Comparison of ENCODE assay signal across 2 cellular contexts in the genomic region with DNA sequence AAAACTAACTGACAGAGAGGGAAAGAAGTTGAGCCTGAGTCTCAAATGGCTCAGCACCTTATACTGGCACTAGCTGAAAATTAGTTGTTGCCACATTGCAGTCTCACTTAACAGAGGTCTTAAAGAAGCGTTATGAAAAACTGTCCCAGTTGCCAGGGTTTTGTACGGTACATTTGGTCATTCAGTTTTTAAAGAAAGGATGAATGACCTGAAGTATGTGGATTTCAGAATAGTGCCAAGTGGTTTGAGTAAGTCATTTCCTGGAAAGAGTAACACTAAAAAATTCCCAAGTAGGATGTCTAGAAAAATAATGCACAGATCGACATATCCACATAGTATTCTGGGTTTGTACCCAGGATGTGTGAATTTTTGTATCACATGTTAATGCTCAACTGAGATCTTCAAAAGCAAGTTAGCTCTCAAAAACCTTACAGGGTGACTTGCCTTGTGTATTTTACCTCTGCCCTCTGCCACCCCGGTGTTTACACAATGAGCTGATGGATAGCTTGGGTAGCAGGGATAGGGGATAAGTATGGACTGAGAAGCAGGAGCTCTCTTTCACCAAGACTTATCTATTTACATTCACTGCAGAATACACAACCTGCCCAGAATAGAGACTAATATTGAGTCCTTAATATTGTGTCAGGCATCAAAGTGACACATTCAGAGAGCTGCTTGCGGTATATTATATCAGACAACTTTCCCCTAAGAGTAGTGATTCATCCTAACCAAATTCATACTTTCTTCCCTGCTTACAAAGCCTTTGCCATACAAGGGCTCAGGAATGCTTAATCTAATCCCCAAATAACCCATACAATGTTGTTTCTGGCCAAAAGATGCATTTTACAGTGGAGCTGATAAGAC.
TF ChIP-seq lines count a peak whose summit lies in the region.

No MANE protein-coding gene starts in this region.

TF ChIP-seq in SK-N-SH, 30 proteins besides CTCF, POLR2A, EP300 and RAD21 (continued from another document):
- TF ChIP-seq, protein P1, sequence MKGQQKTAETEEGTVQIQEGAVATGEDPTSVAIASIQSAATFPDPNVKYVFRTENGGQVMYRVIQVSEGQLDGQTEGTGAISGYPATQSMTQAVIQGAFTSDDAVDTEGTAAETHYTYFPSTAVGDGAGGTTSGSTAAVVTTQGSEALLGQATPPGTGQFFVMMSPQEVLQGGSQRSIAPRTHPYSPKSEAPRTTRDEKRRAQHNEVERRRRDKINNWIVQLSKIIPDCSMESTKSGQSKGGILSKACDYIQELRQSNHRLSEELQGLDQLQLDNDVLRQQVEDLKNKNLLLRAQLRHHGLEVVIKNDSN (IDR thresholded peaks at IDR 0.05; ENCODE audit: borderline replicate concordance, low read depth): no peak
- TF ChIP-seq, protein P2, sequence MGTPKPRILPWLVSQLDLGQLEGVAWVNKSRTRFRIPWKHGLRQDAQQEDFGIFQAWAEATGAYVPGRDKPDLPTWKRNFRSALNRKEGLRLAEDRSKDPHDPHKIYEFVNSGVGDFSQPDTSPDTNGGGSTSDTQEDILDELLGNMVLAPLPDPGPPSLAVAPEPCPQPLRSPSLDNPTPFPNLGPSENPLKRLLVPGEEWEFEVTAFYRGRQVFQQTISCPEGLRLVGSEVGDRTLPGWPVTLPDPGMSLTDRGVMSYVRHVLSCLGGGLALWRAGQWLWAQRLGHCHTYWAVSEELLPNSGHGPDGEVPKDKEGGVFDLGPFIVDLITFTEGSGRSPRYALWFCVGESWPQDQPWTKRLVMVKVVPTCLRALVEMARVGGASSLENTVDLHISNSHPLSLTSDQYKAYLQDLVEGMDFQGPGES (IDR thresholded peaks at IDR 0.05; ENCODE audit: low read depth, low read length): no peak
- TF ChIP-seq RXRA (IDR thresholded peaks at IDR 0.05; ENCODE audit: borderline replicate concordance, low read depth) (no peak), TCF12 (IDR thresholded peaks at IDR 0.05) (no peak), EZH2phosphoT487 (IDR thresholded peaks at IDR 0.05; ENCODE audit: borderline replicate concordance, low read depth) (no peak), YY1 (IDR thresholded peaks at IDR 0.05; ENCODE audit: low read depth) (no peak), FOSL2 (IDR thresholded peaks at IDR 0.05; ENCODE audit: borderline replicate concordance, low read depth) (no peak), NFIC (IDR thresholded peaks at IDR 0.05; ENCODE audit: borderline replicate concordance) (no peak), CHD2 (IDR thresholded peaks at IDR 0.05; ENCODE audit: low read length, partially characterized antibody) (no peak), MXI1 (IDR thresholded peaks at IDR 0.05; ENCODE audit: low read depth, low read length) (no peak), MEF2A (IDR thresholded peaks at IDR 0.05; ENCODE audit: borderline replicate concordance, low read depth) (no peak), RFX5 (IDR thresholded peaks at IDR 0.05; ENCODE audit: low read length) (no peak), TEAD4 (IDR thresholded peaks at IDR 0.05; ENCODE audit: borderline replicate concordance, insufficient read depth) (no peak), GATA2 (CRISPR knock-in tag; IDR thresholded peaks at IDR 0.05) (no peak)
- TF ChIP-seq, protein P3, sequence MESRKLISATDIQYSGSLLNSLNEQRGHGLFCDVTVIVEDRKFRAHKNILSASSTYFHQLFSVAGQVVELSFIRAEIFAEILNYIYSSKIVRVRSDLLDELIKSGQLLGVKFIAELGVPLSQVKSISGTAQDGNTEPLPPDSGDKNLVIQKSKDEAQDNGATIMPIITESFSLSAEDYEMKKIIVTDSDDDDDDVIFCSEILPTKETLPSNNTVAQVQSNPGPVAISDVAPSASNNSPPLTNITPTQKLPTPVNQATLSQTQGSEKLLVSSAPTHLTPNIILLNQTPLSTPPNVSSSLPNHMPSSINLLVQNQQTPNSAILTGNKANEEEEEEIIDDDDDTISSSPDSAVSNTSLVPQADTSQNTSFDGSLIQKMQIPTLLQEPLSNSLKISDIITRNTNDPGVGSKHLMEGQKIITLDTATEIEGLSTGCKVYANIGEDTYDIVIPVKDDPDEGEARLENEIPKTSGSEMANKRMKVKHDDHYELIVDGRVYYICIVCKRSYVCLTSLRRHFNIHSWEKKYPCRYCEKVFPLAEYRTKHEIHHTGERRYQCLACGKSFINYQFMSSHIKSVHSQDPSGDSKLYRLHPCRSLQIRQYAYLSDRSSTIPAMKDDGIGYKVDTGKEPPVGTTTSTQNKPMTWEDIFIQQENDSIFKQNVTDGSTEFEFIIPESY (IDR thresholded peaks at IDR 0.05; ENCODE audit: borderline replicate concordance, low read depth): no peak
- TF ChIP-seq, protein P4, sequence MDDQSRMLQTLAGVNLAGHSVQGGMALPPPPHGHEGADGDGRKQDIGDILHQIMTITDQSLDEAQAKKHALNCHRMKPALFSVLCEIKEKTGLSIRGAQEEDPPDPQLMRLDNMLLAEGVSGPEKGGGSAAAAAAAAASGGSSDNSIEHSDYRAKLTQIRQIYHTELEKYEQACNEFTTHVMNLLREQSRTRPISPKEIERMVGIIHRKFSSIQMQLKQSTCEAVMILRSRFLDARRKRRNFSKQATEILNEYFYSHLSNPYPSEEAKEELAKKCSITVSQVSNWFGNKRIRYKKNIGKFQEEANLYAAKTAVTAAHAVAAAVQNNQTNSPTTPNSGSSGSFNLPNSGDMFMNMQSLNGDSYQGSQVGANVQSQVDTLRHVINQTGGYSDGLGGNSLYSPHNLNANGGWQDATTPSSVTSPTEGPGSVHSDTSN (IDR thresholded peaks at IDR 0.05): no peak
- TF ChIP-seq, protein P5, sequence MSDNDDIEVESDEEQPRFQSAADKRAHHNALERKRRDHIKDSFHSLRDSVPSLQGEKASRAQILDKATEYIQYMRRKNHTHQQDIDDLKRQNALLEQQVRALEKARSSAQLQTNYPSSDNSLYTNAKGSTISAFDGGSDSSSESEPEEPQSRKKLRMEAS (IDR thresholded peaks at IDR 0.05; ENCODE audit: low read depth): no peak

TF ChIP-seq in endothelial cell of umbilical vein, 7 proteins besides CTCF, POLR2A, EP300 and RAD21 (continued from another document):
- TF ChIP-seq POLR2AphosphoS5 (IDR thresholded peaks at IDR 0.05; ENCODE audit: insufficient read depth, low read depth, low read length) (no peak), FOS (IDR thresholded peaks at IDR 0.05; ENCODE audit: borderline replicate concordance, insufficient read depth, low read length) (no peak), EZH2 (IDR thresholded peaks at IDR 0.05; ENCODE audit: borderline replicate concordance, low read depth, low read length, severe bottlenecking) (no peak)
- TF ChIP-seq, protein P5 (IDR thresholded peaks at IDR 0.05; ENCODE audit: insufficient read depth, insufficient read length): no peak
